In the genomic region with DNA sequence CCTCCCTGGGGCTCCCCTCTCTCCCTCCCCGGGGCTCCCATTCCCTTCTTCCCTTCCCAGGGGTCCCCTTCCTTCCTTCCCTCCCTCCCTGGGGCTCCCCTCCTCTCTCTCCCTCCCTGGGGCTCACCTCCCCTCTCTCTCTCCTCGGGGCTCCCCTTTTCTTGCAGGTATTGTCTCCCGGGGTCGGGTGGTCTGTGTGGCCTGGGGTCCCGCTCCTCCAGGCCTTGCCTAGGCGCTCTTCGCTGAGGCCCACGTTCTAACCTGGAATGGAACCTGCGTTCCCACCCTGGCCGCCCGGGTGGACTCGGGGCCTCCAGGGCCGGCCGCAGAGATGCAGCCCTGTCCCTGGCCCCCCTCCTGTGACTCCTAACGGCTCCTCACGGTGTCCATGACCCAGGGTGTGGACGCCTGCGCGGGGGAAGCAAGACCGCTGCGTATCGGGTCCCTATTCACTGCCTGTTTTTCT, we compare ENCODE assay signal across 8 cellular contexts. TPM values are rescaled to one million over a fixed set of nuclear protein-coding genes. Genes with fewer than 3 reads are reported as not detected.
DNase-seq lines count a peak whose midpoint lies in the region; ATAC-seq lines count a peak whose summit lies in the region.

No MANE protein-coding gene starts in this region.

- H3K4me3 Mint-ChIP-seq in CD4-positive, alpha-beta memory T cell = peak overlapping the region; percentile 77 to 90 (median 84)
- peak overlapping the region; percentile 83 for H3K4me3 Mint-ChIP-seq in activated naive CD8-positive, alpha-beta T cell

- DNase-seq in CD4-positive, alpha-beta memory T cell = no peak
- peak; percentile 40 for DNase-seq in HuH-7 (ENCODE audit: low spot score)
- peak; percentile 68 for DNase-seq in hepatic stellate cell (ENCODE audit: low spot score)
- no peak for DNase-seq in skeletal muscle cell (ENCODE audit: low read depth)
- no peak for DNase-seq in stimulated activated CD4-positive, alpha-beta T cell treated with anti-CD3 and anti-CD28 coated beads, Interleukin-2, amount 100 ng/mL, for 24 hours

- peak overlapping the region in 6 of 7 donors; percentile 15 to 90 (median 77) for H3K27ac Mint-ChIP-seq in CD4-positive, alpha-beta memory T cell
- peak overlapping the region; percentile 64 for H3K27ac Mint-ChIP-seq in activated naive CD8-positive, alpha-beta T cell

- H3K36me3 ChIP-seq in CD4-positive, alpha-beta memory T cell (ENCODE audit: insufficient read depth, low read length) = no peaks in the 10 kb centered on the region

- intact Hi-C loops in CD4-positive, alpha-beta memory T cell (cut with micrococcal nuclease) = loop anchor here (2.0 kb wide), 1 partner anchor 195 kb away; the partner anchor contains the start of gene LAMP1

- ATAC-seq in HG03469 (IDR thresholded peaks at IDR 0.05; ENCODE audit: unreplicated experiment) = no peak
- ATAC-seq in HG03175 (IDR thresholded peaks at IDR 0.05; ENCODE audit: unreplicated experiment) = no peak

- POLR2A ChIA-PET in CD4-positive, alpha-beta memory T cell (lab: Charles Lee; ENCODE audit: partially characterized antibody) = interaction anchor here (1.4 to 1.6 kb wide), 2 partner anchors 10 to 12 kb away, joined by 3 to 4 read pairs; no protein-coding TSS in a partner anchor

- peaks cover 35 to 78% (median 61%) of the 10 kb centered on the region in 4 donors for H3K4me1 Mint-ChIP-seq in CD4-positive, alpha-beta memory T cell
- peaks cover 76% of the 10 kb centered on the region for H3K4me1 Mint-ChIP-seq in activated naive CD8-positive, alpha-beta T cell (ENCODE audit: low read depth)

- peaks cover 52% of the 10 kb centered on the region for H3K4me1 ChIP-seq in CD4-positive, alpha-beta memory T cell (ENCODE audit: insufficient read depth, low read length)

- peaks cover 6 to 15% of the 10 kb centered on the region in 2 donors for H3K36me3 Mint-ChIP-seq in CD4-positive, alpha-beta memory T cell
- peaks cover 6% of the 10 kb centered on the region for H3K36me3 Mint-ChIP-seq in activated naive CD8-positive, alpha-beta T cell

- peak overlapping the region; percentile 11 to 65 for H3K4me3 ChIP-seq in CD4-positive, alpha-beta memory T cell (ENCODE audit: low read length in 2 of 2)
- H3K4me3 ChIP-seq in skeletal muscle cell (ENCODE audit: low read depth, low read length) = peak overlapping the region; percentile 83

- H3K27ac ChIP-seq in CD4-positive, alpha-beta memory T cell (ENCODE audit: low read depth, low read length) = peak overlapping the region; percentile 57

- no peaks in the 10 kb centered on the region for H3K9me3 Mint-ChIP-seq in CD4-positive, alpha-beta memory T cell
- H3K9me3 Mint-ChIP-seq in activated naive CD8-positive, alpha-beta T cell (ENCODE audit: low read depth) = no peaks in the 10 kb centered on the region

- no peaks in the 10 kb centered on the region for H3K27me3 ChIP-seq in CD4-positive, alpha-beta memory T cell (ENCODE audit: insufficient read depth, low read length)

- H3K9me3 ChIP-seq in CD4-positive, alpha-beta memory T cell (ENCODE audit: control insufficient read depth in 1 of 2, low read length in 2 of 2) = no peaks in the 10 kb centered on the region

- H3K27me3 Mint-ChIP-seq in CD4-positive, alpha-beta memory T cell = no peaks in the 10 kb centered on the region
- H3K27me3 Mint-ChIP-seq in activated naive CD8-positive, alpha-beta T cell = no peaks in the 10 kb centered on the region

- CTCF ChIA-PET in CD4-positive, alpha-beta memory T cell (lab: Charles Lee; ENCODE audit: partially characterized antibody) = no interaction called here

RNA-seq across cellular contexts. Expression of gene DCUN1D2, which starts 0.9 kb away (rescaled TPM):
- 10 to 100 TPM; 31.9 to 34.8 TPM for total RNA-seq in CD4-positive, alpha-beta memory T cell
- 1 to 10 TPM; 6.6 to 9.8 TPM for polyA plus RNA-seq in CD4-positive, alpha-beta memory T cell

RNA-seq across cellular contexts. Expression of gene ADPRHL1, which starts 38.2 kb away (rescaled TPM):
- 1 to 10 TPM; 1.3 to 1.5 TPM for total RNA-seq in CD4-positive, alpha-beta memory T cell
- polyA plus RNA-seq in CD4-positive, alpha-beta memory T cell = under 1 TPM in 1 of 2 donors, not detected in 1; 0.09 TPM

Comparison
In these comparisons a context has a peak if more than half of its experiments do, and no peak if none do; other contexts are left out.
1. DNase-seq: peak in HuH-7 (single experiment) and hepatic stellate cell (single experiment); none in CD4-positive, alpha-beta memory T cell (0 of 5), skeletal muscle cell (single experiment) and stimulated activated CD4-positive, alpha-beta T cell treated with anti-CD3 and anti-CD28 coated beads, Interleukin-2, amount 100 ng/mL, for 24 hours (0 of 2).